ENCODE assay signal across 23 cellular contexts in genomic region chr13:98004107-98004506, GRCh38. TPM values are rescaled to one million over a fixed set of nuclear protein-coding genes. Genes with fewer than 3 reads are reported as not detected.
DNase-seq lines count a peak whose midpoint lies in the region; ATAC-seq and TF ChIP-seq lines count a peak whose summit lies in the region.
"Had no signal": no experiment of that assay in that cellular context is flagged by ENCODE, and none has a peak within 500 bp of the region (broad histone marks: within the 10 kb centered on the region; RNA-seq: fewer than 3 reads in every experiment).

No MANE protein-coding gene starts in this region.

- TF ChIP-seq CTCF in AG04450 (IDR thresholded peaks at IDR 0.05; ENCODE audit: low read depth, low read length), result no peak
- no peak for TF ChIP-seq CTCF in HEK293 (tag by site-specific recombination; IDR thresholded peaks at IDR 0.05)

- H3K27ac ChIP-seq in AG04450 (ENCODE audit: low read depth, low read length) (peak overlapping the region; percentile 58), HEK293 (ENCODE audit: extremely low read depth, low read depth, low read length) (no peak overlapping the region), substantia nigra (ENCODE audit: low read depth, low read length, poor library complexity, severe bottlenecking) (no peak overlapping the region)
- H3K27ac ChIP-seq: BLaER1 treated with 17β-estradiol and CSF1 and Interleukin-3, amounts not matched to agents 10 nM and 100 nM; dorsolateral prefrontal cortex; esophagus squamous epithelium; pancreas; skin epidermis; uterus had no signal

- CTCF ChIA-PET in AG04450 (lab: Charles Lee), result interaction anchor here (1.4 kb wide), 1 partner anchor 30 kb away, joined by 3 read pairs; no protein-coding TSS in a partner anchor
- CTCF ChIA-PET in HEK293 (lab: Yijun Ruan, JAX), result no interaction called here

- peaks cover 73 to 83% of the 10 kb centered on the region in 2 experiments for H3K36me3 ChIP-seq in HEK293 (ENCODE audit: control insufficient read depth in 2 of 2, insufficient read depth in 1 of 2, low read length in 2 of 2)
- H3K36me3 ChIP-seq: uterus had no signal

- ATAC-seq in GM19328 (IDR thresholded peaks at IDR 0.05; ENCODE audit: unreplicated experiment), result no peak
- no peak for ATAC-seq in GM21786 (IDR thresholded peaks at IDR 0.05; ENCODE audit: unreplicated experiment)
- ATAC-seq: left cardiac atrium, Panc1, pancreas had no signal

- H3K4me1 ChIP-seq in HEK293 (ENCODE audit: control insufficient read depth, insufficient read depth, low read length), result no peaks in the 10 kb centered on the region
- H3K4me1 ChIP-seq: BLaER1 treated with 17β-estradiol and CSF1 and Interleukin-3, amounts not matched to agents 10 nM and 100 nM; esophagus squamous epithelium; pancreas; uterus had no signal

- DNase-seq in AG04450 (ENCODE audit: low read depth, low spot score) (peak; percentile 84), brain pericyte (ENCODE audit: low read depth, low spot score) (peak; percentile 27), myocyte (ENCODE audit: low read depth) (peak; percentile 39), substantia nigra (lab: John Stamatoyannopoulos, UW) (no peak), NCI-H510A (lab: John Stamatoyannopoulos, UW) (no peak)
- DNase-seq: activated CD4-positive, alpha-beta memory T cell treated with anti-CD3 and anti-CD28 coated beads for 36 hours; aorta; DMS53; dorsolateral prefrontal cortex; esophagus squamous epithelium; Kasumi-1; left cardiac atrium; NCI-H187; NCI-H526 treated with DMSO at 0.1 percent for 48 hours; pancreas; stimulated activated naive CD4-positive, alpha-beta T cell; uterus had no signal

- no peaks in the 10 kb centered on the region; the same call in 1 of the 2 replicates for H3K9me3 ChIP-seq in AG04450 (ENCODE audit: control insufficient read depth, insufficient read depth, low read length)
- no peaks in the 10 kb centered on the region for H3K9me3 ChIP-seq in HEK293 (ENCODE audit: control insufficient read depth, insufficient read depth, low read depth, low read length)
- H3K9me3 ChIP-seq: BLaER1 treated with 17β-estradiol and CSF1 and Interleukin-3, amounts not matched to agents 10 nM and 100 nM; esophagus squamous epithelium; pancreas; uterus had no signal

- H3K4me3 ChIP-seq in AG04450 (ENCODE audit: low read depth, low read length) (no peak overlapping the region), HEK293 (ENCODE audit: low read depth, low read length) (no peak overlapping the region)
- H3K4me3 ChIP-seq: BLaER1 treated with 17β-estradiol and CSF1 and Interleukin-3, amounts not matched to agents 10 nM and 100 nM; dorsolateral prefrontal cortex; esophagus squamous epithelium; pancreas; skin epidermis; uterus had no signal

- POLR2A ChIA-PET in AG04450 (lab: Yijun Ruan, JAX), result no interaction called here
- POLR2A ChIA-PET in HEK293 (lab: Yijun Ruan, JAX), result no interaction called here

- H3K27me3 ChIP-seq in AG04450 (ENCODE audit: control insufficient read depth, insufficient read depth, low read length), result no peaks in the 10 kb centered on the region
- H3K27me3 ChIP-seq: BLaER1 treated with 17β-estradiol and CSF1 and Interleukin-3, amounts not matched to agents 10 nM and 100 nM; dorsolateral prefrontal cortex; esophagus squamous epithelium; pancreas; uterus had no signal

TF ChIP-seq in HEK293, 187 proteins besides CTCF, POLR2A, EP300 and RAD21:
- 0 out of 2 replicates have a peak, but pooled peaks have one; percentile 23 for TF ChIP-seq OSR2 (tag by site-specific recombination; IDR thresholded peaks at IDR 0.05)
- TF ChIP-seq ZNF175 (tag by site-specific recombination; IDR thresholded peaks at IDR 0.05), result no peak
TF ChIP-seq in HEK293: peak in this region for 1.

RNA-seq across cellular contexts. Expression of gene IPO5, which starts 50.6 kb away (rescaled TPM):
- 141 and 164 TPM in 2 replicates for polyA plus RNA-seq in AG04450 (2011; rRNA removed)
- 149 and 227 TPM in 2 replicates for polyA minus RNA-seq in AG04450 (2011; rRNA and poly(A)+ RNA removed)
- 173 and 191 TPM in 2 replicates for total RNA-seq in myocyte
- 86.1 TPM for polyA plus RNA-seq in myocyte (2012)

Comparison
In these comparisons a context has a peak if more than half of its experiments do, and no peak if none do; other contexts are left out.
1. DNase-seq: peak in AG04450 (single experiment), brain pericyte (single experiment) and myocyte (single experiment); none in substantia nigra (0 of 49) and NCI-H510A (single experiment).